In the genomic region with DNA sequence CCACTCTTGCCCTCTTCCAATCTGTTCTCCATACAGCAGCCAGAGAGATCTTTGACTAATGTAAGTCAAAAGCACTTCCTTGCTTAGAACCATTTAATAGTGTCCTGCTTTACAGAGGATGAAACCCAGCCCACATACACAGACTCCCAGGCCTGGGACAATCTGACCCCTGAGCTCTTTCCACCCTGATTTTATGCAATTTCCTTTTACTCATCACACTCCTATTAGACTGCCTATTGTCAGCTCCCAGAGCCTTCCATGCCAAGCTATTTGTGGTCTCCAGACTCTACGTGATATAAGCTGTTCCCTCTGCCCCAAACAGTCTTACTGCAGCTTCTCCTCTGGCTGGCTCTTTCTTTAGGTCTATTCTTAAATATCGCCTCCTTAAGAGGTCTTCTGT, we compare ENCODE assay signal across 21 cellular contexts. TPM values are rescaled to one million over a fixed set of nuclear protein-coding genes. Genes with fewer than 3 reads are reported as not detected.
DNase-seq lines count a peak whose midpoint lies in the region; ATAC-seq, FAIRE-seq and TF ChIP-seq lines count a peak whose summit lies in the region.
"Had no signal": no experiment of that assay in that cellular context is flagged by ENCODE, and none has a peak within 500 bp of the region (broad histone marks: within the 10 kb centered on the region; RNA-seq: fewer than 3 reads in every experiment).

No MANE protein-coding gene starts in this region.

- H3K4me3 ChIP-seq in astrocyte (ENCODE audit: insufficient read depth, low read depth, low read length) (no peak overlapping the region), fibroblast of villous mesenchyme (ENCODE audit: low read depth, low read length) (no peak overlapping the region), ovary (no peak overlapping the region)
- H3K4me3 ChIP-seq: BLaER1, K562 had no signal

- DNase-seq in HFFc6 (peak; percentile 25), astrocyte (ENCODE audit: low read depth) (peak; percentile 28), fibroblast of villous mesenchyme (ENCODE audit: low read depth) (peak; percentile 81), stromal cell of bone marrow (ENCODE audit: low read depth) (peak; percentile 52), WTC11 (ENCODE audit: low spot score) (no peak), ovary (no peak)
- DNase-seq: activated CD4-positive, alpha-beta T cell treated with anti-CD3 and anti-CD28 coated beads, Interleukin-2, amount 50 U/mL, for 1 hour; caudate nucleus; effector CD8-positive, alpha-beta T cell; foreskin keratinocyte; GOT3; NCI-H1092 treated with DMSO at 0.1 percent for 48 hours; small intestine had no signal

- H3K4me1 Mint-ChIP-seq in HFFc6 (ENCODE audit: low read depth) = peaks cover 38% of the 10 kb centered on the region
- peaks cover 13% of the 10 kb centered on the region for H3K4me1 Mint-ChIP-seq in astrocyte (ENCODE audit: low read depth, unreplicated experiment)
- no peaks in the 10 kb centered on the region for H3K4me1 Mint-ChIP-seq in WTC11

- H3K27ac Mint-ChIP-seq in HFFc6 (peak overlapping the region; percentile 59), astrocyte (ENCODE audit: unreplicated experiment) (peak overlapping the region; percentile 42), WTC11 (no peak overlapping the region)
- H3K27ac Mint-ChIP-seq: activated naive CD8-positive, alpha-beta T cell had no signal

- H3K9me3 ChIP-seq in astrocyte (ENCODE audit: insufficient read depth, low read depth, low read length) (no peaks in the 10 kb centered on the region), ovary (no peaks in the 10 kb centered on the region)

- 86 to 93% (median 90%) methylated on average over 2 of the region's 2 CpGs for WGBS in ovary, 3 donors

- H3K4me1 ChIP-seq in astrocyte (ENCODE audit: insufficient read depth, low read length) (peaks cover 12% of the 10 kb centered on the region), ovary (ENCODE audit: insufficient read depth) (no peaks in the 10 kb centered on the region)
- H3K4me1 ChIP-seq: BLaER1, parathyroid adenoma had no signal

- peak overlapping the region; percentile 11 for H3K4me2 ChIP-seq in astrocyte (ENCODE audit: low read length)
- H3K4me2 ChIP-seq: BLaER1 had no signal

- CTCF ChIA-PET in WTC11 (lab: Charles Lee) = no interaction called here

- intact Hi-C loops in ovary (cut with DNase I) = no loop called here

- H3K27ac ChIP-seq in astrocyte (ENCODE audit: low read depth, low read length) (no peak overlapping the region), ovary (no peak overlapping the region)
- H3K27ac ChIP-seq: BLaER1, foreskin keratinocyte, parathyroid adenoma had no signal

- no peak for ATAC-seq in GM19397 (IDR thresholded peaks at IDR 0.05; ENCODE audit: unreplicated experiment)
- no peak for ATAC-seq in WTC11
- ATAC-seq: foreskin keratinocyte, K562, left lobe of liver had no signal

- no peak for TF ChIP-seq EP300 in ovary (IDR thresholded peaks at IDR 0.05)

- no peaks in the 10 kb centered on the region for H4K20me1 ChIP-seq in astrocyte (ENCODE audit: insufficient read depth, low read length)
- H4K20me1 ChIP-seq: BLaER1 had no signal

- H3K4me3 Mint-ChIP-seq in HFFc6 (no peak overlapping the region), astrocyte (ENCODE audit: unreplicated experiment) (no peak overlapping the region), WTC11 (no peak overlapping the region)
- H3K4me3 Mint-ChIP-seq: activated naive CD8-positive, alpha-beta T cell had no signal

- no peaks in the 10 kb centered on the region for H3K27me3 ChIP-seq in astrocyte (ENCODE audit: insufficient read depth, low read length)
- H3K27me3 ChIP-seq in ovary = no peaks in the 10 kb centered on the region
- H3K27me3 ChIP-seq: BLaER1, foreskin keratinocyte had no signal

- peak; percentile 39 for FAIRE-seq in astrocyte (lab: Jason Lieb, UNC)
- FAIRE-seq: D721Med, K562, small intestine, TTC549 had no signal

- H2AFZ ChIP-seq in astrocyte (ENCODE audit: low read depth, low read length) = no peak overlapping the region
- H2AFZ ChIP-seq: parathyroid adenoma had no signal

- peaks cover 1% of the 10 kb centered on the region; the same call in 1 of the 2 replicates for H3K27me3 Mint-ChIP-seq in HFFc6 (ENCODE audit: insufficient read depth)
- H3K27me3 Mint-ChIP-seq in astrocyte (ENCODE audit: low read depth, unreplicated experiment) = no peaks in the 10 kb centered on the region
- H3K27me3 Mint-ChIP-seq in WTC11 (ENCODE audit: low read depth) = no peaks in the 10 kb centered on the region; the same call in 1 of the 2 replicates

- TF ChIP-seq CTCF in HFFc6 (IDR thresholded peaks at IDR 0.05) (no peak), astrocyte (IDR thresholded peaks at IDR 0.05; ENCODE audit: insufficient read depth, low read depth, low read length) (no peak), fibroblast of villous mesenchyme (IDR thresholded peaks at IDR 0.05; ENCODE audit: insufficient read depth, low read depth, low read length) (no peak), WTC11 (IDR thresholded peaks at IDR 0.05) (no peak), ovary (IDR thresholded peaks at IDR 0.05) (no peak)

- no peak overlapping the region for H3K9ac ChIP-seq in astrocyte (ENCODE audit: low read length)
- H3K9ac ChIP-seq: BLaER1, parathyroid adenoma had no signal

- H3K36me3 Mint-ChIP-seq in HFFc6 (ENCODE audit: low read depth) (peaks cover 26% of the 10 kb centered on the region), astrocyte (ENCODE audit: low read depth, unreplicated experiment) (peaks cover 24% of the 10 kb centered on the region), WTC11 (peaks cover 14% of the 10 kb centered on the region)

- H3K9me3 Mint-ChIP-seq in HFFc6 (peaks cover 9% of the 10 kb centered on the region), astrocyte (ENCODE audit: unreplicated experiment) (peaks cover 20% of the 10 kb centered on the region), WTC11 (peaks cover 32% of the 10 kb centered on the region)

- H3K36me3 ChIP-seq in astrocyte (ENCODE audit: insufficient read depth, low read length) (no peaks in the 10 kb centered on the region), ovary (no peaks in the 10 kb centered on the region)
- H3K36me3 ChIP-seq: BLaER1 had no signal

- no peaks in the 10 kb centered on the region for H3K79me2 ChIP-seq in astrocyte (ENCODE audit: insufficient read depth, low read length)

- no peak for TF ChIP-seq POLR2A in ovary (IDR thresholded peaks at IDR 0.05)

- POLR2A ChIA-PET in WTC11 (lab: Charles Lee) = no interaction called here

TF ChIP-seq in WTC11, 78 proteins besides CTCF, POLR2A, EP300 and RAD21 (continues in another document):
- TF ChIP-seq, protein P1, sequence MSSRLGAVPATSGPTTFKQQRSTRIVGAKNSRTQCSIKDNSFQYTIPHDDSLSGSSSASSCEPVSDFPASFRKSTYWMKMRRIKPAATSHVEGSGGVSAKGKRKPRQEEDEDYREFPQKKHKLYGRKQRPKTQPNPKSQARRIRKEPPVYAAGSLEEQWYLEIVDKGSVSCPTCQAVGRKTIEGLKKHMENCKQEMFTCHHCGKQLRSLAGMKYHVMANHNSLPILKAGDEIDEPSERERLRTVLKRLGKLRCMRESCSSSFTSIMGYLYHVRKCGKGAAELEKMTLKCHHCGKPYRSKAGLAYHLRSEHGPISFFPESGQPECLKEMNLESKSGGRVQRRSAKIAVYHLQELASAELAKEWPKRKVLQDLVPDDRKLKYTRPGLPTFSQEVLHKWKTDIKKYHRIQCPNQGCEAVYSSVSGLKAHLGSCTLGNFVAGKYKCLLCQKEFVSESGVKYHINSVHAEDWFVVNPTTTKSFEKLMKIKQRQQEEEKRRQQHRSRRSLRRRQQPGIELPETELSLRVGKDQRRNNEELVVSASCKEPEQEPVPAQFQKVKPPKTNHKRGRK (CRISPR knock-in tag; IDR thresholded peaks at IDR 0.05; ENCODE audit: borderline replicate concordance) = no peak
- TF ChIP-seq ZNF317 (CRISPR knock-in tag; IDR thresholded peaks at IDR 0.05; ENCODE audit: borderline replicate concordance, low read depth) (no peak), ATF1 (CRISPR knock-in tag; IDR thresholded peaks at IDR 0.05) (no peak), NFE2L1 (CRISPR knock-in tag; IDR thresholded peaks at IDR 0.05) (no peak), TEAD1 (CRISPR knock-in tag; IDR thresholded peaks at IDR 0.05) (no peak), JAZF1 (CRISPR knock-in tag; IDR thresholded peaks at IDR 0.05) (no peak), OVOL2 (CRISPR knock-in tag; IDR thresholded peaks at IDR 0.05; ENCODE audit: borderline replicate concordance) (no peak), SP1 (CRISPR knock-in tag; conservative IDR thresholded peaks at IDR 0.05) (no peak), ZNF219 (CRISPR knock-in tag; IDR thresholded peaks at IDR 0.05; ENCODE audit: borderline replicate concordance) (no peak)
- TF ChIP-seq, protein P2, sequence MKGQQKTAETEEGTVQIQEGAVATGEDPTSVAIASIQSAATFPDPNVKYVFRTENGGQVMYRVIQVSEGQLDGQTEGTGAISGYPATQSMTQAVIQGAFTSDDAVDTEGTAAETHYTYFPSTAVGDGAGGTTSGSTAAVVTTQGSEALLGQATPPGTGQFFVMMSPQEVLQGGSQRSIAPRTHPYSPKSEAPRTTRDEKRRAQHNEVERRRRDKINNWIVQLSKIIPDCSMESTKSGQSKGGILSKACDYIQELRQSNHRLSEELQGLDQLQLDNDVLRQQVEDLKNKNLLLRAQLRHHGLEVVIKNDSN (CRISPR knock-in tag; IDR thresholded peaks at IDR 0.05) = no peak
- TF ChIP-seq, protein P3, sequence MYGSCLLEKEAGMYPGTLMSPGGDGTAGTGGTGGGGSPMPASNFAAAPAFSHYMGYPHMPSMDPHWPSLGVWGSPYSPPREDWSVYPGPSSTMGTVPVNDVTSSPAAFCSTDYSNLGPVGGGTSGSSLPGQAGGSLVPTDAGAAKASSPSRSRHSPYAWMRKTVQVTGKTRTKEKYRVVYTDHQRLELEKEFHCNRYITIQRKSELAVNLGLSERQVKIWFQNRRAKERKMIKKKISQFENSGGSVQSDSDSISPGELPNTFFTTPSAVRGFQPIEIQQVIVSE (CRISPR knock-in tag; IDR thresholded peaks at IDR 0.05; ENCODE audit: borderline replicate concordance) = no peak
- TF ChIP-seq, protein P4, sequence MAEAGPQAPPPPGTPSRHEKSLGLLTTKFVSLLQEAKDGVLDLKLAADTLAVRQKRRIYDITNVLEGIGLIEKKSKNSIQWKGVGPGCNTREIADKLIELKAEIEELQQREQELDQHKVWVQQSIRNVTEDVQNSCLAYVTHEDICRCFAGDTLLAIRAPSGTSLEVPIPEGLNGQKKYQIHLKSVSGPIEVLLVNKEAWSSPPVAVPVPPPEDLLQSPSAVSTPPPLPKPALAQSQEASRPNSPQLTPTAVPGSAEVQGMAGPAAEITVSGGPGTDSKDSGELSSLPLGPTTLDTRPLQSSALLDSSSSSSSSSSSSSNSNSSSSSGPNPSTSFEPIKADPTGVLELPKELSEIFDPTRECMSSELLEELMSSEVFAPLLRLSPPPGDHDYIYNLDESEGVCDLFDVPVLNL (CRISPR knock-in tag; IDR thresholded peaks at IDR 0.05; ENCODE audit: borderline replicate concordance, low read depth) = no peak

RNA-seq across cellular contexts. Expression of gene ME3, which starts 28.1 kb away (rescaled TPM):
- total RNA-seq in HFFc6 (2021; fragmentation: NEBNext Ultra II Directional; extraction: Animal tissue kit (Norgen Biotek cat#: 25700)) = 1 to 10 TPM; 3.5 to 8.6 (median 6.6) TPM
- 26.5 and 28.6 TPM in 2 replicates for total RNA-seq in astrocyte
- total RNA-seq in fibroblast of villous mesenchyme = 19.9 and 27.4 TPM in 2 replicates
- total RNA-seq in WTC11 (2021) = 1.2 to 3.1 TPM (median 1.8 TPM) in 3 replicates
- total RNA-seq in ovary = 10 to 100 TPM; 35.9 to 48.6 (median 45.7) TPM
- polyA plus RNA-seq in ovary = 10 to 100 TPM; 25.2 to 27.2 TPM
- total RNA-seq: K562 had no signal
- polyA plus RNA-seq: K562 had no signal

Comparison
In these comparisons a context has a peak if more than half of its experiments do, and no peak if none do; other contexts are left out.
1. DNase-seq: peak in HFFc6 (single experiment), astrocyte (single experiment), fibroblast of villous mesenchyme (single experiment) and stromal cell of bone marrow (single experiment); none in WTC11 (single experiment) and ovary (0 of 5).